In genomic region chr9:14731294-14731981, GRCh38 we compare ENCODE assay signal across 9 cellular contexts. TPM values are rescaled to one million over a fixed set of nuclear protein-coding genes. Genes with fewer than 3 reads are reported as not detected.
"Had no signal": no experiment of that assay in that cellular context is flagged by ENCODE, and none has a peak within 500 bp of the region (broad histone marks: within the 10 kb centered on the region; RNA-seq: fewer than 3 reads in every experiment).

No MANE protein-coding gene starts in this region.

- H3K36me3 ChIP-seq: HAP-1 had no signal

- H3K9ac ChIP-seq: GM23248 had no signal

- H3K9me3 ChIP-seq: HAP-1 had no signal

- H3K4me3 ChIP-seq: GM23248, HAP-1 had no signal

- H2AFZ ChIP-seq: GM23248 had no signal

- DNase-seq: GM23248, GOT3, H7, HFFc6 had no signal

- H3K4me1 ChIP-seq: HAP-1 had no signal

- H3K27ac ChIP-seq: GM23248 had no signal

- ATAC-seq: HCT116 had no signal

RNA-seq across cellular contexts. Expression of gene CER1, which starts 8.9 kb away (rescaled TPM):
- total RNA-seq: GM23248, H4, HFFc6, HT-29 had no signal
- polyA plus RNA-seq: GM23248, IgD-negative memory B cell had no signal
